In genomic region chr20:36847009-36847709, GRCh38 we compare ENCODE assay signal across 10 cellular contexts. TPM values are rescaled to one million over a fixed set of nuclear protein-coding genes. Genes with fewer than 3 reads are reported as not detected.
DNase-seq lines count a peak whose midpoint lies in the region; ATAC-seq, FAIRE-seq and TF ChIP-seq lines count a peak whose summit lies in the region.
"Had no signal": no experiment of that assay in that cellular context is flagged by ENCODE, and none has a peak within 500 bp of the region (broad histone marks: within the 10 kb centered on the region; RNA-seq: fewer than 3 reads in every experiment).

No MANE protein-coding gene starts in this region.

- H3K4me2 ChIP-seq in astrocyte (ENCODE audit: low read length), result peak overlapping the region; percentile 1

- peak overlapping the region; percentile 87 for H3K27ac Mint-ChIP-seq in astrocyte (ENCODE audit: unreplicated experiment)
- H3K27ac Mint-ChIP-seq: activated naive CD8-positive, alpha-beta T cell had no signal

- peak overlapping the region; percentile 54 for H3K4me3 Mint-ChIP-seq in astrocyte (ENCODE audit: unreplicated experiment)
- H3K4me3 Mint-ChIP-seq: activated naive CD8-positive, alpha-beta T cell had no signal

- H2AFZ ChIP-seq in astrocyte (ENCODE audit: low read depth, low read length), result no peak overlapping the region

- H3K4me3 ChIP-seq in astrocyte (ENCODE audit: insufficient read depth, low read depth, low read length), result no peak overlapping the region

- no peaks in the 10 kb centered on the region for H3K36me3 ChIP-seq in astrocyte (ENCODE audit: insufficient read depth, low read length)

- peak overlapping the region; percentile 63 for H3K9ac ChIP-seq in astrocyte (ENCODE audit: low read length)

- no peak for TF ChIP-seq CTCF in astrocyte (IDR thresholded peaks at IDR 0.05; ENCODE audit: insufficient read depth, low read depth, low read length)

- H3K27me3 ChIP-seq in astrocyte (ENCODE audit: insufficient read depth, low read length), result no peaks in the 10 kb centered on the region

- no peaks in the 10 kb centered on the region for H3K9me3 Mint-ChIP-seq in astrocyte (ENCODE audit: unreplicated experiment)

- intact Hi-C loops in sciatic nerve (cut with DNase I), result loop anchor here (5.0 kb wide), 1 partner anchor 370 kb away; no protein-coding TSS in a partner anchor

- no peaks in the 10 kb centered on the region for H3K27me3 Mint-ChIP-seq in astrocyte (ENCODE audit: low read depth, unreplicated experiment)
- H3K27me3 Mint-ChIP-seq: activated naive CD8-positive, alpha-beta T cell had no signal

- peaks cover 81% of the 10 kb centered on the region for H3K79me2 ChIP-seq in astrocyte (ENCODE audit: insufficient read depth, low read length)

- H3K4me1 ChIP-seq in astrocyte (ENCODE audit: insufficient read depth, low read length), result peaks cover 50% of the 10 kb centered on the region

- peaks cover 7% of the 10 kb centered on the region for H4K20me1 ChIP-seq in astrocyte (ENCODE audit: insufficient read depth, low read length)

- H3K36me3 Mint-ChIP-seq in astrocyte (ENCODE audit: low read depth, unreplicated experiment), result peaks cover 8% of the 10 kb centered on the region
- H3K36me3 Mint-ChIP-seq: activated naive CD8-positive, alpha-beta T cell had no signal

- peaks cover 23% of the 10 kb centered on the region for H3K4me1 Mint-ChIP-seq in astrocyte (ENCODE audit: low read depth, unreplicated experiment)

- DNase-seq in GM03348 (ENCODE audit: low spot score) (peak; percentile 85), astrocyte (ENCODE audit: low read depth) (peak; percentile 91), hepatic stellate cell (ENCODE audit: low spot score) (peak; percentile 87), sciatic nerve (ENCODE audit: low spot score) (peak; percentile 83), SHP77 treated with DMSO at 0.1 percent for 48 hours (lab: John Stamatoyannopoulos, UW) (no peak), GM19240 (ENCODE audit: insufficient read length, low spot score) (no peak)
- no peak for DNase-seq in activated CD8-positive, alpha-beta memory T cell treated with anti-CD3 and anti-CD28 coated beads, Interleukin-2, amount 50 U/mL, for 4 hours

- FAIRE-seq in astrocyte (lab: Jason Lieb, UNC), result no peak

- ATAC-seq in sciatic nerve (peak; percentile 89), GM19463 (IDR thresholded peaks at IDR 0.05; ENCODE audit: unreplicated experiment) (no peak)

- no peaks in the 10 kb centered on the region for H3K9me3 ChIP-seq in astrocyte (ENCODE audit: insufficient read depth, low read depth, low read length)

- H3K27ac ChIP-seq in astrocyte (ENCODE audit: low read depth, low read length), result peak overlapping the region; percentile 88

RNA-seq across cellular contexts. Expression of gene TLDC2, which starts 28.8 kb away (rescaled TPM):
- total RNA-seq in astrocyte (not detected in 2 replicates), sciatic nerve (0.31 TPM)
- total RNA-seq: M059J had no signal

Comparison
In these comparisons a context has a peak if more than half of its experiments do, and no peak if none do; other contexts are left out.
1. DNase-seq: peak in GM03348 (single experiment), astrocyte (single experiment), hepatic stellate cell (single experiment) and sciatic nerve (single experiment); none in SHP77 treated with DMSO at 0.1 percent for 48 hours (single experiment), activated CD8-positive, alpha-beta memory T cell treated with anti-CD3 and anti-CD28 coated beads, Interleukin-2, amount 50 U/mL, for 4 hours (single experiment) and GM19240 (single experiment).